In genomic region chr9:97412628-97413382, GRCh38 we compare ENCODE assay signal across 8 cellular contexts. TPM values are rescaled to one million over a fixed set of nuclear protein-coding genes. Genes with fewer than 3 reads are reported as not detected.
DNase-seq lines count a peak whose midpoint lies in the region; ATAC-seq and TF ChIP-seq lines count a peak whose summit lies in the region.

No MANE protein-coding gene starts in this region.

- WGBS in hepatocyte (ENCODE audit: low lambda C conversion rate, missing lambda C conversion rate), result 18% methylated on average over 16 of the region's 16 CpGs
- 4 to 6% methylated on average over 16 of the region's 16 CpGs for whole genome bisulfite sequencing in sigmoid colon, 2 donors

- POLR2A ChIA-PET in BJ (lab: Charles Lee), result no interaction called here

- H3K79me2 ChIP-seq in hepatocyte, result peaks cover 47% of the 10 kb centered on the region

- no peak for TF ChIP-seq POLR2A in sigmoid colon (IDR thresholded peaks at IDR 0.05)

- peak overlapping the region; percentile 74 for H3K9ac ChIP-seq in adipocyte (ENCODE audit: low read length)

- H3K9me3 ChIP-seq in adipocyte (ENCODE audit: control insufficient read depth, low read length) (peaks cover 10% of the 10 kb centered on the region), hepatocyte (ENCODE audit: low read depth) (no peaks in the 10 kb centered on the region), sigmoid colon (no peaks in the 10 kb centered on the region)

- peak overlapping the region; percentile 98 for H2AFZ ChIP-seq in hepatocyte

- H3K9me2 ChIP-seq in hepatocyte (replicated peaks; ENCODE audit: insufficient read depth), result no peaks in the 10 kb centered on the region

- H3K27ac ChIP-seq in hepatocyte (peak overlapping the region; percentile 88), sigmoid colon (peak overlapping the region; percentile 87 to 91 (median 91))

- H3K4me3 ChIP-seq in BJ (ENCODE audit: low read depth, low read length) (peak overlapping the region; percentile 88), adipocyte (ENCODE audit: low read length) (peak overlapping the region; percentile 84), hepatocyte (peak overlapping the region; percentile 85), sigmoid colon (peak overlapping the region; percentile 84 to 100 (median 94))
- H3K4me3 ChIP-seq in Jurkat, Clone E6-1 (ENCODE audit: low read length), result peak overlapping the region; percentile 61

- H3K36me3 ChIP-seq in BJ (ENCODE audit: control insufficient read depth, insufficient read depth, low read length) (no peaks in the 10 kb centered on the region), adipocyte (ENCODE audit: control insufficient read depth, insufficient read depth, low read length, severe bottlenecking) (no peaks in the 10 kb centered on the region), hepatocyte (replicated peaks; ENCODE audit: insufficient read depth, low read depth) (no peaks in the 10 kb centered on the region), sigmoid colon (no peaks in the 10 kb centered on the region)

- no peaks in the 10 kb centered on the region for H4K20me1 ChIP-seq in hepatocyte (ENCODE audit: insufficient read depth, poor library complexity, severe bottlenecking)

- H3K4me1 ChIP-seq in adipocyte (ENCODE audit: control insufficient read depth, insufficient read depth, low read length) (peaks cover 9% of the 10 kb centered on the region), hepatocyte (ENCODE audit: insufficient read depth) (peaks cover 6% of the 10 kb centered on the region), sigmoid colon (peaks cover 0 to 15% (median 8%) of the 10 kb centered on the region in 4 donors)

- no peak for TF ChIP-seq EP300 in sigmoid colon (IDR thresholded peaks at IDR 0.05)

- CTCF ChIA-PET in BJ (lab: Yijun Ruan, JAX), result interaction anchor here (0.6 to 7.5 kb wide), 16 partner anchors 13 to 1819 kb away, joined by 3 to 54 read pairs (median 4); no protein-coding TSS in a partner anchor

- TF ChIP-seq CTCF in BJ (IDR thresholded peaks at IDR 0.05; ENCODE audit: insufficient read depth, low read depth, low read length) (no peak), hepatocyte (IDR thresholded peaks at IDR 0.05; ENCODE audit: poor library complexity) (no peak), sigmoid colon (IDR thresholded peaks at IDR 0.05) (no peak)

- peak overlapping the region; percentile 82 for H3K4me2 ChIP-seq in hepatocyte

- intact Hi-C loops in sigmoid colon (cut with DNase I), result loop anchor here (5.0 kb wide), 2 partner anchors 176 to 556 kb away; no protein-coding TSS in a partner anchor

- DNase-seq in BJ (ENCODE audit: low read depth), result no peak
- DNase-seq in Jurkat, Clone E6-1 (ENCODE audit: low read depth, low spot score), result no peak
- peak; percentile 14 for DNase-seq in adipocyte (ENCODE audit: low read depth)
- DNase-seq in hepatocyte (ENCODE audit: low spot score), result no peak
- DNase-seq in sigmoid colon, result no peak
- DNase-seq in COR-L47 (lab: John Stamatoyannopoulos, UW), result no peak
- no peak for DNase-seq in GM03348 (ENCODE audit: low spot score)

- H3K27me3 ChIP-seq in BJ (ENCODE audit: control insufficient read depth, insufficient read depth, low read length), result peaks cover 6% of the 10 kb centered on the region
- peaks cover 10% of the 10 kb centered on the region for H3K27me3 ChIP-seq in adipocyte (replicated peaks; ENCODE audit: control insufficient read depth, insufficient read depth, low read length)
- no peaks in the 10 kb centered on the region for H3K27me3 ChIP-seq in hepatocyte
- peaks cover 0 to 4% (median 0%) of the 10 kb centered on the region in 3 donors for H3K27me3 ChIP-seq in sigmoid colon

- ATAC-seq in GM19438 (IDR thresholded peaks at IDR 0.05; ENCODE audit: low read depth, unreplicated experiment), result peak; percentile 20

RNA-seq across cellular contexts. Expression of gene TDRD7, which starts 0.9 kb away (rescaled TPM):
- polyA plus RNA-seq in BJ (2011; rRNA removed), result 5.4 and 9.4 TPM in 2 replicates
- polyA minus RNA-seq in BJ (2011; rRNA and poly(A)+ RNA removed), result 3.6 and 5.1 TPM in 2 replicates
- 7.9 TPM for polyA plus RNA-seq in Jurkat, Clone E6-1 (2012; ENCODE audit: insufficient read depth, insufficient read length)
- total RNA-seq in hepatocyte, result 16.1 and 18.2 TPM in 2 replicates
- polyA plus RNA-seq in hepatocyte, result 9.2 and 10.4 TPM in 2 replicates
- total RNA-seq in sigmoid colon, result 10 to 100 TPM; 10.5 to 20.9 (median 15.3) TPM
- 10 to 100 TPM; 15.5 to 25.7 (median 19.2) TPM for polyA plus RNA-seq in sigmoid colon
